ENCODE assay signal across 14 cellular contexts in the genomic region with DNA sequence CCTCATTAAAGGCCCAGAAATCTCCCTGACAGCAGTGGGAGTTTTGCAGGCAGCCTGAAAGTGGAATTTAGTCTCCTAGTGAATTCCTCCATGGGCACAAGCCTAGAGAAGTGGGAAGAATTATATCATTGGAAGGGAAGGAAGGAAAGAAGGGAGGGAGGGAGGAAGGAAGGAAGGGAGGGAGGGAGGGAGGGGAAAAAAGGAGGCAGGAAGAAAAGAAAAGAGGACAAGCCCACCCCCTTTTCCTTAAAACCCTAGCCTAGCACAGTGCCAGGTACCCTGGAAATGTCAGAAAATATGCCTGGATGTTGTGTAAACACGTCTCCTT.
DNase-seq lines count a peak whose midpoint lies in the region; ATAC-seq and TF ChIP-seq lines count a peak whose summit lies in the region.
"Had no signal": no experiment of that assay in that cellular context is flagged by ENCODE, and none has a peak within 500 bp of the region (broad histone marks: within the 10 kb centered on the region; RNA-seq: fewer than 3 reads in every experiment).

No MANE protein-coding gene starts in this region.

- H4K12ac ChIP-seq in trophoblast cell (ENCODE audit: low read depth, low read length): no peak overlapping the region

- H2AK5ac ChIP-seq in H9 (ENCODE audit: insufficient read length, low read length) (no peak overlapping the region), trophoblast cell (ENCODE audit: low read length) (no peak overlapping the region)

- H3K14ac ChIP-seq in H9 (ENCODE audit: insufficient read depth, low read length) (no peak overlapping the region), trophoblast cell (ENCODE audit: low read length) (no peak overlapping the region)

- peaks cover 0 to 5% of the 10 kb centered on the region in 2 experiments; a peak in 1 of 5 replicates for H3K9me3 Mint-ChIP-seq in H9
- peaks cover 4% of the 10 kb centered on the region for H3K9me3 Mint-ChIP-seq in activated T-cell treated with anti-CD3 and anti-CD28 coated beads, Interleukin-2, amount 50 U/mL, for 24 hours

- no peak for ATAC-seq in PC-3

- H3K4ac ChIP-seq in H9 (ENCODE audit: low read depth, low read length): no peak overlapping the region
- no peak overlapping the region for H3K4ac ChIP-seq in trophoblast cell (ENCODE audit: low read depth, low read length)

- H3K27me3 Mint-ChIP-seq in H9 (ENCODE audit: low read depth): no peaks in the 10 kb centered on the region
- H3K27me3 Mint-ChIP-seq in activated T-cell treated with anti-CD3 and anti-CD28 coated beads, Interleukin-2, amount 50 U/mL, for 24 hours: no peaks in the 10 kb centered on the region

- peak overlapping the region; percentile 57 to 97 (median 87); a peak in 6 of 7 replicates for H3K27ac Mint-ChIP-seq in H9
- H3K27ac Mint-ChIP-seq in activated T-cell treated with anti-CD3 and anti-CD28 coated beads, Interleukin-2, amount 50 U/mL, for 24 hours: no peak overlapping the region

- H3K4me3 ChIP-seq in PC-3 (ENCODE audit: low read length) (peak overlapping the region; percentile 33; the same call in 1 of the 2 replicates), iPS-18a (ENCODE audit: low read length) (peak overlapping the region; percentile 38), trophoblast cell (ENCODE audit: low read depth, low read length) (no peak overlapping the region)
- H3K4me3 ChIP-seq: SK-N-MC had no signal

- H3K79me1 ChIP-seq in H9 (ENCODE audit: insufficient read depth, low read depth, low read length, poor library complexity, severe bottlenecking) (no peaks in the 10 kb centered on the region), trophoblast cell (ENCODE audit: low read length) (peaks cover 2% of the 10 kb centered on the region)

- no peak overlapping the region for H3K23ac ChIP-seq in H9 (ENCODE audit: insufficient read length, low read depth, low read length)
- no peak overlapping the region for H3K23ac ChIP-seq in trophoblast cell (ENCODE audit: low read length)

- BruUV-seq in PC-3 (replicated peaks; lab: Mats Ljungman, UMichigan): no TSS peak

- peak overlapping the region; percentile 60 to 70 for H3K4me3 Mint-ChIP-seq in H9
- H3K4me3 Mint-ChIP-seq in activated T-cell treated with anti-CD3 and anti-CD28 coated beads, Interleukin-2, amount 50 U/mL, for 24 hours: no peak overlapping the region

- no peak overlapping the region for H3K56ac ChIP-seq in H9 (ENCODE audit: insufficient read length, low read depth, low read length)

- H3K9me2 ChIP-seq in PC-3 (replicated peaks; ENCODE audit: low read length): no peaks in the 10 kb centered on the region

- POLR2A ChIA-PET in PC-3 (lab: Charles Lee; ENCODE audit: unreplicated experiment): no interaction called here

- peaks cover 4% of the 10 kb centered on the region for H3F3A ChIP-seq in PC-3 (ENCODE audit: low read length, unreplicated experiment)

- TF ChIP-seq CTCF in H9 (conservative IDR thresholded peaks at IDR 0.05): no peak
- no peak for TF ChIP-seq CTCF in PC-3 (conservative IDR thresholded peaks at IDR 0.05; ENCODE audit: low read depth, low read length)

- no CpG with 5 or more reads among the region's 1 CpG for WGBS in H9 (ENCODE audit: extremely low coverage, insufficient read length, low lambda C conversion rate)
- WGBS in trophoblast cell (ENCODE audit: extremely low coverage, insufficient coverage, insufficient read length): no CpG with 5 or more reads among the region's 1 CpG

- H2BK5ac ChIP-seq in H9 (ENCODE audit: insufficient read length, low read length) (no peak overlapping the region), trophoblast cell (ENCODE audit: low read depth, low read length, poor library complexity) (no peak overlapping the region)

- H2BK12ac ChIP-seq in H9 (ENCODE audit: insufficient read length, low read depth, low read length) (no peak overlapping the region), trophoblast cell (ENCODE audit: low read length) (no peak overlapping the region)

- H2BK120ac ChIP-seq in H9 (ENCODE audit: low read depth, low read length, poor library complexity, severe bottlenecking): no peak overlapping the region
- no peak overlapping the region for H2BK120ac ChIP-seq in trophoblast cell (ENCODE audit: insufficient read depth, low read length, poor library complexity)

- H3K4me1 Mint-ChIP-seq in H9: peaks cover 28 to 34% of the 10 kb centered on the region in 2 experiments
- H3K4me1 Mint-ChIP-seq in activated T-cell treated with anti-CD3 and anti-CD28 coated beads, Interleukin-2, amount 50 U/mL, for 24 hours (ENCODE audit: low read depth): no peaks in the 10 kb centered on the region

- H3K9me3 ChIP-seq in H9 (ENCODE audit: control insufficient read depth, low read depth, low read length) (no peaks in the 10 kb centered on the region), PC-3 (ENCODE audit: low read length) (no peaks in the 10 kb centered on the region), iPS-18a (ENCODE audit: control insufficient read depth, low read depth, low read length) (no peaks in the 10 kb centered on the region), trophoblast cell (ENCODE audit: insufficient read depth, low read depth, low read length) (no peaks in the 10 kb centered on the region)

- H2BK20ac ChIP-seq in H9 (ENCODE audit: low read depth, low read length, poor library complexity, severe bottlenecking): peak overlapping the region; percentile 45

- CTCF ChIA-PET in PC-3 (lab: Charles Lee): no interaction called here

- H2AFZ ChIP-seq in H9 (ENCODE audit: low read length) (peak overlapping the region; percentile 95), PC-3 (ENCODE audit: low read length) (peak overlapping the region; percentile 75), trophoblast cell (ENCODE audit: insufficient read depth, low read length, poor library complexity) (no peak overlapping the region)

- no peak overlapping the region for H2BK15ac ChIP-seq in H9 (ENCODE audit: low read depth, low read length)

- H4K91ac ChIP-seq in H9 (ENCODE audit: insufficient read length, low read depth, low read length) (no peak overlapping the region), trophoblast cell (ENCODE audit: low read depth, low read length) (peak overlapping the region; percentile 30)

- H4K5ac ChIP-seq in H9 (ENCODE audit: insufficient read length, low read depth, low read length): no peak overlapping the region

- no peaks in the 10 kb centered on the region for H3K36me3 ChIP-seq in PC-3 (ENCODE audit: low read depth, low read length)
- no peaks in the 10 kb centered on the region for H3K36me3 ChIP-seq in iPS-18a (ENCODE audit: control insufficient read depth, low read depth, low read length)
- no peaks in the 10 kb centered on the region for H3K36me3 ChIP-seq in trophoblast cell (ENCODE audit: control insufficient read depth in 1 of 2, insufficient read depth in 2 of 2, low read length in 2 of 2)

- H4K20me1 ChIP-seq in H9 (ENCODE audit: control insufficient read depth, insufficient read depth, insufficient read length) (no peaks in the 10 kb centered on the region), PC-3 (ENCODE audit: low read length) (no peaks in the 10 kb centered on the region)

- no peak overlapping the region for H3T11ph ChIP-seq in H9 (ENCODE audit: low read length)

- intact Hi-C loops in PC-3 (cut with micrococcal nuclease): no loop called here

- DNase-seq in H9 (no peak), PC-3 (no peak), trophoblast cell (no peak), SIG-M5 treated with dmso at 0.1 percent for 504 hours (lab: John Stamatoyannopoulos, UW; ENCODE audit: unreplicated experiment) (no peak)
- DNase-seq in activated T-cell treated with anti-CD3 and anti-CD28 coated beads, Interleukin-2, amount 50 U/mL, for 1 hour: no peak
- no peak for DNase-seq in activated T-cell treated with anti-CD3 and anti-CD28 coated beads, Interleukin-2, amount 50 U/mL, for 24 hours
- DNase-seq: HCEC 1CT, KG1, NCI-H1048, NCI-H146, NCI-H2081 treated with DMSO at 0.1 percent for 48 hours, OCI-M1 had no signal

- H3K36me3 Mint-ChIP-seq in H9 (ENCODE audit: insufficient read depth in 1 of 3, low read depth in 3 of 3): no peaks in the 10 kb centered on the region
- H3K36me3 Mint-ChIP-seq in activated T-cell treated with anti-CD3 and anti-CD28 coated beads, Interleukin-2, amount 50 U/mL, for 24 hours (ENCODE audit: low read depth): no peaks in the 10 kb centered on the region

- H3K27me3 ChIP-seq in H9 (ENCODE audit: insufficient read depth, low read length): no peaks in the 10 kb centered on the region
- H3K27me3 ChIP-seq in PC-3 (ENCODE audit: low read length): no peaks in the 10 kb centered on the region
- H3K27me3 ChIP-seq in iPS-18a (ENCODE audit: control insufficient read depth, insufficient read depth, low read length): no peaks in the 10 kb centered on the region
- H3K27me3 ChIP-seq in trophoblast cell (ENCODE audit: insufficient read depth, low read length): no peaks in the 10 kb centered on the region

- H3K79me2 ChIP-seq in H9 (ENCODE audit: insufficient read depth, low read length) (no peaks in the 10 kb centered on the region), PC-3 (ENCODE audit: low read length) (no peaks in the 10 kb centered on the region), trophoblast cell (ENCODE audit: control insufficient read depth, insufficient read depth, low read length, poor library complexity) (no peaks in the 10 kb centered on the region)

- H3K18ac ChIP-seq in H9 (ENCODE audit: insufficient read length, low read depth, low read length) (no peak overlapping the region), trophoblast cell (ENCODE audit: low read length) (no peak overlapping the region)

- H3K27ac ChIP-seq in H9 (ENCODE audit: insufficient read length, low read depth, low read length): no peak overlapping the region
- peak overlapping the region; percentile 80 for H3K27ac ChIP-seq in PC-3 (ENCODE audit: low read length)
- H3K27ac ChIP-seq in iPS-18a (ENCODE audit: low read length): no peak overlapping the region
- peak overlapping the region; percentile 64 for H3K27ac ChIP-seq in trophoblast cell (ENCODE audit: low read depth, low read length)
- H3K27ac ChIP-seq: SK-N-MC had no signal

- H3K4me1 ChIP-seq in H9 (ENCODE audit: insufficient read depth, low read length): peaks cover 6% of the 10 kb centered on the region; the same call in 1 of the 2 replicates
- H3K4me1 ChIP-seq in PC-3 (ENCODE audit: insufficient read depth, low read length): peaks cover 57% of the 10 kb centered on the region
- peaks cover 14% of the 10 kb centered on the region for H3K4me1 ChIP-seq in iPS-18a (ENCODE audit: control insufficient read depth, low read depth, low read length)
- H3K4me1 ChIP-seq in trophoblast cell (ENCODE audit: control insufficient read depth in 1 of 2, insufficient read depth in 2 of 2, low read length in 2 of 2): peaks cover 3% of the 10 kb centered on the region in 2 experiments

- H3K23me2 ChIP-seq in H9 (ENCODE audit: insufficient read length, low read depth, low read length, poor library complexity, severe bottlenecking): no peaks in the 10 kb centered on the region

- H4K8ac ChIP-seq in H9 (replicated peaks; ENCODE audit: insufficient read length, low read depth, low read length) (no peak overlapping the region), trophoblast cell (ENCODE audit: low read depth, low read length) (peak overlapping the region; percentile 47)

- no peak overlapping the region for H3K9ac ChIP-seq in H9 (ENCODE audit: extremely low read depth, insufficient read length, low read length)
- peak overlapping the region; percentile 18; the same call in 1 of the 2 replicates for H3K9ac ChIP-seq in PC-3 (ENCODE audit: low read length)
- no peak overlapping the region for H3K9ac ChIP-seq in iPS-18a (ENCODE audit: low read length)
- H3K9ac ChIP-seq in trophoblast cell (ENCODE audit: low read length): no peak overlapping the region

- H3K4me2 ChIP-seq in H9 (ENCODE audit: insufficient read depth, insufficient read length, low read length): peak overlapping the region; percentile 45
- peak overlapping the region; percentile 67 for H3K4me2 ChIP-seq in PC-3 (ENCODE audit: low read length)
- peak overlapping the region; percentile 40 for H3K4me2 ChIP-seq in trophoblast cell (ENCODE audit: low read length)

Comparison
In these comparisons a context has a peak if more than half of its experiments do, and no peak if none do; other contexts are left out.
1. H3K27ac ChIP-seq: peak in PC-3 (single experiment) and trophoblast cell (single experiment); none in H9 (single experiment) and iPS-18a (single experiment).
2. Peak in every context shown above with its lines, with median percentiles within 50 percentile points of each other: H3K4me2 ChIP-seq.